ENCODE assay signal across 1 cellular context in the genomic region with DNA sequence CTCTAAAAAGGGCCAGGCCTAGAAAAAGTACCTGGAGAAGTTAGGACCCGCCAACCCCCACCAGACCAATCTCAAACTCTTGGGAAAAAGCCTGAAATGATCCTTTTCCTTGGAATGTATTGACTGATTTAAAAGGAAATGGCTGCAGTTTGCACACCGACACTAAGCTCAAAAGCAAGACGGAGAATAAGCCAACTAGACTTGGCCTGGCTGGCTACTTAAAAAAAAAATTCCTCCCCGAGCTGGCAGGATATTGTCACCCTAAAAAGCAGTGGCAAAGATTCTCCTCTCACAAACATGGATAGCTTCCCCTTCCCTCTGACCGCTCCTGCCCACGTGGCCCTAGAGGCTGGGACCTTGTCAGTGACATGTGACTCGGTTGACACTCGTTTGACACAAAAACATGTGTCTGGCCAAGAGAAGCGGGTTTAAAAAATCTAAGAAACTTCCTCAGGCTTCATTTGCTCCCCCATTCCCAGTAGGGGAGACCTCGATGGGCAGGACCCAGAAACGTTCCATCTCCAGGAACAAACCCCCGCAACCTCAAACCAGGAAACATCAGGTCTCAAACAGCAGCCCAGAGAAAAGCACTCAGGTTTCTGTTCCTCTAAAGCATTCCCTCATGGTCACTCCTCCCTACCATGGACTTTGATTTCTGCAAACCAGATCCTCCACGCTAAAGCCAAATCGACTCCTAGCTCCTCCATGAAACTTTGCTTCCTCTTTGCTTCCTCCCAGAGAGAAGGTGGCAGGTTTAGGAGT.
A peak's percentile ranks its signal among the peaks of the same experiment; 100 is the strongest.
TF ChIP-seq lines count a peak whose summit lies in the region.

No MANE protein-coding gene starts in this region.

TF ChIP-seq in K562, 482 proteins besides CTCF, POLR2A, EP300 and RAD21 (continued from another document and continues in another):
- TF ChIP-seq, protein P1, sequence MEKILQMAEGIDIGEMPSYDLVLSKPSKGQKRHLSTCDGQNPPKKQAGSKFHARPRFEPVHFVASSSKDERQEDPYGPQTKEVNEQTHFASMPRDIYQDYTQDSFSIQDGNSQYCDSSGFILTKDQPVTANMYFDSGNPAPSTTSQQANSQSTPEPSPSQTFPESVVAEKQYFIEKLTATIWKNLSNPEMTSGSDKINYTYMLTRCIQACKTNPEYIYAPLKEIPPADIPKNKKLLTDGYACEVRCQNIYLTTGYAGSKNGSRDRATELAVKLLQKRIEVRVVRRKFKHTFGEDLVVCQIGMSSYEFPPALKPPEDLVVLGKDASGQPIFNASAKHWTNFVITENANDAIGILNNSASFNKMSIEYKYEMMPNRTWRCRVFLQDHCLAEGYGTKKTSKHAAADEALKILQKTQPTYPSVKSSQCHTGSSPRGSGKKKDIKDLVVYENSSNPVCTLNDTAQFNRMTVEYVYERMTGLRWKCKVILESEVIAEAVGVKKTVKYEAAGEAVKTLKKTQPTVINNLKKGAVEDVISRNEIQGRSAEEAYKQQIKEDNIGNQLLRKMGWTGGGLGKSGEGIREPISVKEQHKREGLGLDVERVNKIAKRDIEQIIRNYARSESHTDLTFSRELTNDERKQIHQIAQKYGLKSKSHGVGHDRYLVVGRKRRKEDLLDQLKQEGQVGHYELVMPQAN (IDR thresholded peaks at IDR 0.05; ENCODE audit: borderline replicate concordance): peak; percentile 91
- TF ChIP-seq SAP30 (IDR thresholded peaks at IDR 0.05; ENCODE audit: borderline replicate concordance, insufficient read depth, low read depth, low read length, poor library complexity, severe bottlenecking): peak; percentile 91
- no peak for TF ChIP-seq ZNF644 (tag; IDR thresholded peaks at IDR 0.05; ENCODE audit: low read depth)
- TF ChIP-seq, protein P2, sequence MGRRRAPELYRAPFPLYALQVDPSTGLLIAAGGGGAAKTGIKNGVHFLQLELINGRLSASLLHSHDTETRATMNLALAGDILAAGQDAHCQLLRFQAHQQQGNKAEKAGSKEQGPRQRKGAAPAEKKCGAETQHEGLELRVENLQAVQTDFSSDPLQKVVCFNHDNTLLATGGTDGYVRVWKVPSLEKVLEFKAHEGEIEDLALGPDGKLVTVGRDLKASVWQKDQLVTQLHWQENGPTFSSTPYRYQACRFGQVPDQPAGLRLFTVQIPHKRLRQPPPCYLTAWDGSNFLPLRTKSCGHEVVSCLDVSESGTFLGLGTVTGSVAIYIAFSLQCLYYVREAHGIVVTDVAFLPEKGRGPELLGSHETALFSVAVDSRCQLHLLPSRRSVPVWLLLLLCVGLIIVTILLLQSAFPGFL (CRISPR knock-in tag; IDR thresholded peaks at IDR 0.05): peak; percentile 89; the same call in 1 of the 2 replicates
- peak in 1 of 2 experiments; percentile 89; a peak in 2 of 4 replicates for TF ChIP-seq HDAC1 (IDR thresholded peaks at IDR 0.05)
- TF ChIP-seq USF2 (CRISPR knock-in tag; IDR thresholded peaks at IDR 0.05): peak; percentile 84
- TF ChIP-seq, protein P3, sequence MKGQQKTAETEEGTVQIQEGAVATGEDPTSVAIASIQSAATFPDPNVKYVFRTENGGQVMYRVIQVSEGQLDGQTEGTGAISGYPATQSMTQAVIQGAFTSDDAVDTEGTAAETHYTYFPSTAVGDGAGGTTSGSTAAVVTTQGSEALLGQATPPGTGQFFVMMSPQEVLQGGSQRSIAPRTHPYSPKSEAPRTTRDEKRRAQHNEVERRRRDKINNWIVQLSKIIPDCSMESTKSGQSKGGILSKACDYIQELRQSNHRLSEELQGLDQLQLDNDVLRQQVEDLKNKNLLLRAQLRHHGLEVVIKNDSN (CRISPR knock-in tag; IDR thresholded peaks at IDR 0.05): peak; percentile 91
- TF ChIP-seq YY1 (IDR thresholded peaks at IDR 0.05; ENCODE audit: borderline replicate concordance in 1 of 3, control insufficient read depth in 1 of 3, extremely low read depth in 1 of 3, insufficient read depth in 3 of 3, insufficient read length in 1 of 3, insufficient replicate concordance in 2 of 3, low read depth in 1 of 3, low read length in 2 of 3): peak in 1 of 3 experiments; percentile 33
- no peak; the same call in 1 of the 2 replicates for TF ChIP-seq PKNOX1 (IDR thresholded peaks at IDR 0.05)
- TF ChIP-seq ARNT (IDR thresholded peaks at IDR 0.05): no peak
- TF ChIP-seq, protein P4, sequence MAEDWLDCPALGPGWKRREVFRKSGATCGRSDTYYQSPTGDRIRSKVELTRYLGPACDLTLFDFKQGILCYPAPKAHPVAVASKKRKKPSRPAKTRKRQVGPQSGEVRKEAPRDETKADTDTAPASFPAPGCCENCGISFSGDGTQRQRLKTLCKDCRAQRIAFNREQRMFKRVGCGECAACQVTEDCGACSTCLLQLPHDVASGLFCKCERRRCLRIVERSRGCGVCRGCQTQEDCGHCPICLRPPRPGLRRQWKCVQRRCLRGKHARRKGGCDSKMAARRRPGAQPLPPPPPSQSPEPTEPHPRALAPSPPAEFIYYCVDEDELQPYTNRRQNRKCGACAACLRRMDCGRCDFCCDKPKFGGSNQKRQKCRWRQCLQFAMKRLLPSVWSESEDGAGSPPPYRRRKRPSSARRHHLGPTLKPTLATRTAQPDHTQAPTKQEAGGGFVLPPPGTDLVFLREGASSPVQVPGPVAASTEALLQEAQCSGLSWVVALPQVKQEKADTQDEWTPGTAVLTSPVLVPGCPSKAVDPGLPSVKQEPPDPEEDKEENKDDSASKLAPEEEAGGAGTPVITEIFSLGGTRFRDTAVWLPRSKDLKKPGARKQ (CRISPR knock-in tag; IDR thresholded peaks at IDR 0.05): 0 out of 2 replicates have a peak, but pooled peaks have one; percentile 9
- TF ChIP-seq SIN3A (IDR thresholded peaks at IDR 0.05; ENCODE audit: borderline replicate concordance in 2 of 2, control insufficient read depth in 1 of 2, low read depth in 2 of 2, low read length in 2 of 2): peak in 1 of 2 experiments; percentile 95; a peak in 1 of 4 replicates
- TF ChIP-seq RAD51 (IDR thresholded peaks at IDR 0.05; ENCODE audit: borderline replicate concordance, low read depth): peak; percentile 84
- TF ChIP-seq FOXJ2 (tag; IDR thresholded peaks at IDR 0.05): 0 out of 2 replicates have a peak, but pooled peaks have one; percentile 46
- TF ChIP-seq MNT (conservative IDR thresholded peaks at IDR 0.05): peak; percentile 99
- 0 out of 2 replicates have a peak, but pooled peaks have one; percentile 19 for TF ChIP-seq THAP12 (CRISPR knock-in tag; IDR thresholded peaks at IDR 0.05)
- no peak for TF ChIP-seq BMI1 (IDR thresholded peaks at IDR 0.05; ENCODE audit: low read length)
- TF ChIP-seq, protein P5, sequence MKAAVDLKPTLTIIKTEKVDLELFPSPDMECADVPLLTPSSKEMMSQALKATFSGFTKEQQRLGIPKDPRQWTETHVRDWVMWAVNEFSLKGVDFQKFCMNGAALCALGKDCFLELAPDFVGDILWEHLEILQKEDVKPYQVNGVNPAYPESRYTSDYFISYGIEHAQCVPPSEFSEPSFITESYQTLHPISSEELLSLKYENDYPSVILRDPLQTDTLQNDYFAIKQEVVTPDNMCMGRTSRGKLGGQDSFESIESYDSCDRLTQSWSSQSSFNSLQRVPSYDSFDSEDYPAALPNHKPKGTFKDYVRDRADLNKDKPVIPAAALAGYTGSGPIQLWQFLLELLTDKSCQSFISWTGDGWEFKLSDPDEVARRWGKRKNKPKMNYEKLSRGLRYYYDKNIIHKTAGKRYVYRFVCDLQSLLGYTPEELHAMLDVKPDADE (conservative IDR thresholded peaks at IDR 0.05; ENCODE audit: control insufficient read depth, low read depth, low read length): peak; percentile 47; the same call in 1 of the 2 replicates
- no peak for TF ChIP-seq ZNF197 (CRISPR knock-in tag; IDR thresholded peaks at IDR 0.05; ENCODE audit: low read depth)
- TF ChIP-seq KLF6 (CRISPR knock-in tag; IDR thresholded peaks at IDR 0.05; ENCODE audit: borderline replicate concordance): no peak
- TF ChIP-seq, protein P6, sequence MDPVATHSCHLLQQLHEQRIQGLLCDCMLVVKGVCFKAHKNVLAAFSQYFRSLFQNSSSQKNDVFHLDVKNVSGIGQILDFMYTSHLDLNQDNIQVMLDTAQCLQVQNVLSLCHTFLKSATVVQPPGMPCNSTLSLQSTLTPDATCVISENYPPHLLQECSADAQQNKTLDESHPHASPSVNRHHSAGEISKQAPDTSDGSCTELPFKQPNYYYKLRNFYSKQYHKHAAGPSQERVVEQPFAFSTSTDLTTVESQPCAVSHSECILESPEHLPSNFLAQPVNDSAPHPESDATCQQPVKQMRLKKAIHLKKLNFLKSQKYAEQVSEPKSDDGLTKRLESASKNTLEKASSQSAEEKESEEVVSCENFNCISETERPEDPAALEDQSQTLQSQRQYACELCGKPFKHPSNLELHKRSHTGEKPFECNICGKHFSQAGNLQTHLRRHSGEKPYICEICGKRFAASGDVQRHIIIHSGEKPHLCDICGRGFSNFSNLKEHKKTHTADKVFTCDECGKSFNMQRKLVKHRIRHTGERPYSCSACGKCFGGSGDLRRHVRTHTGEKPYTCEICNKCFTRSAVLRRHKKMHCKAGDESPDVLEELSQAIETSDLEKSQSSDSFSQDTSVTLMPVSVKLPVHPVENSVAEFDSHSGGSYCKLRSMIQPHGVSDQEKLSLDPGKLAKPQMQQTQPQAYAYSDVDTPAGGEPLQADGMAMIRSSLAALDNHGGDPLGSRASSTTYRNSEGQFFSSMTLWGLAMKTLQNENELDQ (CRISPR knock-in tag; IDR thresholded peaks at IDR 0.05; ENCODE audit: borderline replicate concordance): no peak
- no peak for TF ChIP-seq ETS2 (tag; IDR thresholded peaks at IDR 0.05; ENCODE audit: borderline replicate concordance, poor library complexity, severe bottlenecking)
- no peak for TF ChIP-seq ZBTB34 (CRISPR knock-in tag; IDR thresholded peaks at IDR 0.05)
